ENCODE assay signal across 1 cellular context in the genomic region with DNA sequence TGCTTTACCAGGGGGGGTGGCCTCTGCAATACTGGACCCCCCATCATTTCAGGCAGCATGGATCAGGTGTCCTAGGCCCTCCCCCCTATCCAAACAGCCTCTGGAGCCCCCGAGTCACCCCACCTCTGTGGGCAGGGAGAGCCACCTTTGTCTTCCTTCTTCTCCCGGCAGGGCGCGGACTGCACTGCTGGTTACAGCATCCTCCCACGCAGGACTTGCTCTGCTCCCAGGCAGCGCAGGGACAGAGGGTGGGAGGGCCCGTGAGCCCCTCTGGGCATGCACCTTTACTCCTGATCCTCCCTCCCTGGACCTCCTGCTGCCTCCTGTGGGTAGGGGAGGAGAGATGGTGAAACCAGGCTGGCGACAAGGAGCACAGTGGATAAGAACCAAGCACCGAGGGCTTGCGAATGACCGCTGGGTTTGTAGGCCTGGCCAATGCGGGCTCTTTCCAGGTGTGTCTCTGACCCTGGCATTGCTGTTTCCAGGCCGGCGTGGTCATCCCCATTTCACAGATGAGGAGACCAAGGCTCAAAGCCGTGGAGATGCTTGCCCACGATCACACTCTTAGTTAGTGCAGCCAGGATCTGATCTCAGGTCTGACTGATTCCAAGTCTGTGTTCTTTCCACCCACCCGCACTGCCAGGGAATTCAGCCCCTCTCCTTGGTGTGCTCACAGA.
A peak's percentile ranks its signal among the peaks of the same experiment; 100 is the strongest.
TF ChIP-seq lines count a peak whose summit lies in the region.

No MANE protein-coding gene starts in this region.

TF ChIP-seq in K562, 482 proteins besides CTCF, POLR2A, EP300 and RAD21 (continued from another document):
- TF ChIP-seq KLF6 (CRISPR knock-in tag; IDR thresholded peaks at IDR 0.05; ENCODE audit: borderline replicate concordance) (no peak), ZNF586 (CRISPR knock-in tag; conservative IDR thresholded peaks at IDR 0.05) (no peak), RBM25 (IDR thresholded peaks at IDR 0.05; ENCODE audit: low read depth, low read length, severe bottlenecking) (peak; percentile 64), ZNF780A (CRISPR knock-in tag; IDR thresholded peaks at IDR 0.05) (no peak), ZFX (CRISPR knock-in tag; IDR thresholded peaks at IDR 0.05) (no peak)
- TF ChIP-seq, protein P1, sequence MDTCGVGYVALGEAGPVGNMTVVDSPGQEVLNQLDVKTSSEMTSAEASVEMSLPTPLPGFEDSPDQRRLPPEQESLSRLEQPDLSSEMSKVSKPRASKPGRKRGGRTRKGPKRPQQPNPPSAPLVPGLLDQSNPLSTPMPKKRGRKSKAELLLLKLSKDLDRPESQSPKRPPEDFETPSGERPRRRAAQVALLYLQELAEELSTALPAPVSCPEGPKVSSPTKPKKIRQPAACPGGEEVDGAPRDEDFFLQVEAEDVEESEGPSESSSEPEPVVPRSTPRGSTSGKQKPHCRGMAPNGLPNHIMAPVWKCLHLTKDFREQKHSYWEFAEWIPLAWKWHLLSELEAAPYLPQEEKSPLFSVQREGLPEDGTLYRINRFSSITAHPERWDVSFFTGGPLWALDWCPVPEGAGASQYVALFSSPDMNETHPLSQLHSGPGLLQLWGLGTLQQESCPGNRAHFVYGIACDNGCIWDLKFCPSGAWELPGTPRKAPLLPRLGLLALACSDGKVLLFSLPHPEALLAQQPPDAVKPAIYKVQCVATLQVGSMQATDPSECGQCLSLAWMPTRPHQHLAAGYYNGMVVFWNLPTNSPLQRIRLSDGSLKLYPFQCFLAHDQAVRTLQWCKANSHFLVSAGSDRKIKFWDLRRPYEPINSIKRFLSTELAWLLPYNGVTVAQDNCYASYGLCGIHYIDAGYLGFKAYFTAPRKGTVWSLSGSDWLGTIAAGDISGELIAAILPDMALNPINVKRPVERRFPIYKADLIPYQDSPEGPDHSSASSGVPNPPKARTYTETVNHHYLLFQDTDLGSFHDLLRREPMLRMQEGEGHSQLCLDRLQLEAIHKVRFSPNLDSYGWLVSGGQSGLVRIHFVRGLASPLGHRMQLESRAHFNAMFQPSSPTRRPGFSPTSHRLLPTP (IDR thresholded peaks at IDR 0.05; ENCODE audit: borderline replicate concordance, extremely low read depth, insufficient read length) = no peak
- TF ChIP-seq, protein P2, sequence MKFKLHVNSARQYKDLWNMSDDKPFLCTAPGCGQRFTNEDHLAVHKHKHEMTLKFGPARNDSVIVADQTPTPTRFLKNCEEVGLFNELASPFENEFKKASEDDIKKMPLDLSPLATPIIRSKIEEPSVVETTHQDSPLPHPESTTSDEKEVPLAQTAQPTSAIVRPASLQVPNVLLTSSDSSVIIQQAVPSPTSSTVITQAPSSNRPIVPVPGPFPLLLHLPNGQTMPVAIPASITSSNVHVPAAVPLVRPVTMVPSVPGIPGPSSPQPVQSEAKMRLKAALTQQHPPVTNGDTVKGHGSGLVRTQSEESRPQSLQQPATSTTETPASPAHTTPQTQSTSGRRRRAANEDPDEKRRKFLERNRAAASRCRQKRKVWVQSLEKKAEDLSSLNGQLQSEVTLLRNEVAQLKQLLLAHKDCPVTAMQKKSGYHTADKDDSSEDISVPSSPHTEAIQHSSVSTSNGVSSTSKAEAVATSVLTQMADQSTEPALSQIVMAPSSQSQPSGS (CRISPR knock-in tag; IDR thresholded peaks at IDR 0.05) = no peak
TF ChIP-seq in K562: peak in this region for 2.
